In genomic region chr19:31583148-31583547, GRCh38 we compare ENCODE assay signal across 19 cellular contexts.
"Had no signal": no experiment of that assay in that cellular context is flagged by ENCODE, and none has a peak within 500 bp of the region (broad histone marks: within the 10 kb centered on the region; RNA-seq: fewer than 3 reads in every experiment).

No MANE protein-coding gene starts in this region.

- H3K9me3 Mint-ChIP-seq: activated naive CD4-positive, alpha-beta T cell treated with anti-CD3 and anti-CD28 coated beads, Interleukin-2, amount 50 U/mL, for 24 hours; nephron progenitor cell; stimulated activated effector memory CD8-positive, alpha-beta T cell treated with anti-CD3 and anti-CD28 coated beads, Interleukin-12 subunit alpha, Interleukin-12 subunit beta, amount 100 ng/mL, for 72 hours had no signal

- DNase-seq: activated CD4-positive, alpha-beta T cell treated with anti-CD3 and anti-CD28 coated beads for 1 hour; activated CD4-positive, alpha-beta T cell treated with anti-CD3 and anti-CD28 coated beads, Interleukin-2, amount 50 U/mL, for 48 hours; activated effector memory CD4-positive, alpha-beta T cell treated with anti-CD3 and anti-CD28 coated beads, Interleukin-2, amount 50 U/mL, for 16 hours; activated T-cell treated with anti-CD3 and anti-CD28 coated beads, Interleukin-2, amount 50 U/mL, for 1 hour; foreskin melanocyte; nephron progenitor cell; stimulated activated CD4-positive, alpha-beta T cell treated with anti-CD3 and anti-CD28 coated beads, Interleukin-12 subunit alpha, Interleukin-12 subunit beta, amount 100 ng/mL, for 4 hours; stimulated activated CD4-positive, alpha-beta T cell treated with anti-CD3 and anti-CD28 coated beads, Interleukin-2, amount 100 ng/mL, for 24 hours; T-helper 1 cell; T1000 had no signal

- H3K27ac Mint-ChIP-seq: activated naive CD4-positive, alpha-beta T cell treated with anti-CD3 and anti-CD28 coated beads, Interleukin-2, amount 50 U/mL, for 24 hours; nephron progenitor cell; stimulated activated effector memory CD8-positive, alpha-beta T cell treated with anti-CD3 and anti-CD28 coated beads, Interleukin-12 subunit alpha, Interleukin-12 subunit beta, amount 100 ng/mL, for 72 hours had no signal

- H3K4me3 Mint-ChIP-seq: activated naive CD4-positive, alpha-beta T cell treated with anti-CD3 and anti-CD28 coated beads, Interleukin-2, amount 50 U/mL, for 24 hours; nephron progenitor cell; stimulated activated effector memory CD8-positive, alpha-beta T cell treated with anti-CD3 and anti-CD28 coated beads, Interleukin-12 subunit alpha, Interleukin-12 subunit beta, amount 100 ng/mL, for 72 hours had no signal

- ATAC-seq: left lobe of liver; sciatic nerve; SK-N-SH treated with all-trans-retinoic acid at 6 μM for 48 hours; stimulated activated effector memory CD8-positive, alpha-beta T cell treated with anti-CD3 and anti-CD28 coated beads, Interleukin-12 subunit alpha, Interleukin-12 subunit beta, amount 100 ng/mL, for 72 hours had no signal

- H3K36me3 ChIP-seq: cardiac muscle cell, prostate gland, thoracic aorta had no signal

- H3K4me1 Mint-ChIP-seq: activated naive CD4-positive, alpha-beta T cell treated with anti-CD3 and anti-CD28 coated beads, Interleukin-2, amount 50 U/mL, for 24 hours; nephron progenitor cell; stimulated activated effector memory CD8-positive, alpha-beta T cell treated with anti-CD3 and anti-CD28 coated beads, Interleukin-12 subunit alpha, Interleukin-12 subunit beta, amount 100 ng/mL, for 72 hours had no signal

- H3K27me3 ChIP-seq: cardiac muscle cell had no signal

- H3K27ac ChIP-seq: cardiac muscle cell, prostate gland, thoracic aorta, VCaP had no signal

- H3K9me3 ChIP-seq: prostate gland, thoracic aorta had no signal

- H3K4me3 ChIP-seq: cardiac muscle cell, prostate gland, thoracic aorta had no signal

- H3K36me3 Mint-ChIP-seq: activated naive CD4-positive, alpha-beta T cell treated with anti-CD3 and anti-CD28 coated beads, Interleukin-2, amount 50 U/mL, for 24 hours; stimulated activated effector memory CD8-positive, alpha-beta T cell treated with anti-CD3 and anti-CD28 coated beads, Interleukin-12 subunit alpha, Interleukin-12 subunit beta, amount 100 ng/mL, for 72 hours had no signal

- H3K4me1 ChIP-seq: prostate gland had no signal
